Comparison of ENCODE assay signal across 1 cellular context in the genomic region with DNA sequence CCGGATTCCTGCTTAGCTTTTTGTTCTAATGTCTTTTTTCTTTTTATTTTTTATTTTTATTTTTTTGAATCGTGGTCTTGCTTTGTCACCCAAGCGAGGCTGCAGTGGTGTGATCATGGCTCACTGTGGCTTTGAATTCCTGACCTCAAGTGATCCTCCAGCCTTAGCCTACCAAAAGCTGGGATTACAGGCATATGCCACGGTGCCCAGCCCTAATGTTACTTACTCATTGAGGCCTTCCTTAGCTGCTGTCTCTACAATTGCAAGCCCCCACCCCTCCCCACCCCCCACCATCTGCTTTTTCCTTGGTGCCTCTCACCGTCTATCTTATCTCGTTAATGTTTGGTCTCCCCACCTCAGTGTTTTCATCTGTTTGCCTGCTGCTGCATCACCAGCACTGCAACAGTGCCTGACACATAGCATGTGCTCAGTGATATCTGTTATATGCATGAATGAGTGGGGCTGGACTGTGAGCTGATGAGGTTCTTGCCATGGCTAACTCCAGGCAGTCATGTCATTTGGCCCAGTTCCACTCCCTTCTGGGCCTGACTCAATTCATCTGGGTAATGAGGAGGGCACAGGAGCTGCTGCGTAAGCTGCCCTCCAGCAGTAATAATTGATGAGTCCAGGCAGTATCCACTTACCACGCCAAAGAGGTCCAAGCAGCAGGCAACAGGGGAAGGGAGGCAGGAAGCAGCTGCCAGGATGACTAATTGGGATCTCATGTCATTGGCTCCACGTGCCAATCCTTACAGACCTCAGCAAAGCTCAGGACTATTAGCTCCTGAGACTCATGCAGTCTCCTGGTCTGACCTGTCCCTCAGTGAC.
TF ChIP-seq lines count a peak whose summit lies in the region.

No MANE protein-coding gene starts in this region.

TF ChIP-seq in endothelial cell of umbilical vein, 7 proteins besides CTCF, POLR2A, EP300 and RAD21 (continued from another document):
- TF ChIP-seq POLR2AphosphoS5 (IDR thresholded peaks at IDR 0.05; ENCODE audit: insufficient read depth, low read depth, low read length) = peak; percentile 92
- TF ChIP-seq MYC (IDR thresholded peaks at IDR 0.05; ENCODE audit: low read depth, low read length) = peak; percentile 84
- TF ChIP-seq, protein P1, sequence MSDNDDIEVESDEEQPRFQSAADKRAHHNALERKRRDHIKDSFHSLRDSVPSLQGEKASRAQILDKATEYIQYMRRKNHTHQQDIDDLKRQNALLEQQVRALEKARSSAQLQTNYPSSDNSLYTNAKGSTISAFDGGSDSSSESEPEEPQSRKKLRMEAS (IDR thresholded peaks at IDR 0.05; ENCODE audit: insufficient read depth, insufficient read length) = peak; percentile 94
- TF ChIP-seq EZH2 (IDR thresholded peaks at IDR 0.05; ENCODE audit: borderline replicate concordance, low read depth, low read length, severe bottlenecking) = no peak
- TF ChIP-seq GATA2 (IDR thresholded peaks at IDR 0.05; ENCODE audit: insufficient read depth, insufficient read length, low read depth, low read length) = no peak
